In the genomic region with DNA sequence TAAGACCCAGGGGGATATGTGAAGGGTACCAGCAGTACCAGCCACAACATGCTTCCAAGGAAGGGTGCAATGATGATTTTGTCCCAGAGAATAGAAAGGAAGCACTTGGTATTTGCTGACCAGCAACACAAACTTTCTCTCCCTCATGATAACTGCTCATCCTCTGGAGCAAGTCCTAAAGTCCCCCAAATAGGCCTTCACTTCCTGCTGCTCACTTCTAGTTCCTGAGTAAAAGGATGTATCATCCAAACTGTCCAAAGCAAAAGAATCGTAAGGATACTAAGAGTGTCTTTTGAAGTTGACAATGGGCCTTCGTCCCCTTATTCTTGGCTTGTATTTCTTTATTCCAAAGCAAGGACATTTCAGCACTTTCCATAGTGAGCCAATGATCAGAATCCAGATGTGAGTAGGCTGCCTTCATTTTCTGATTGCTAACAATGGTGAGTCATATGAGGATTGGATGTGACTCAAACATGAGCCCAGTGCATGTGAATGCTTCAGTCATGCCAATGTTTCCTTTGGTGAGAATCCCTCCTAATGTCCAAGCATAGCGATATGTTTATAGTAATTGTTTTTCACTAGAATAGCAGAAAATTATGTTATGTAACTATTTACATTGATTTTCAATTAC, we compare ENCODE assay signal across 12 cellular contexts.
A peak's percentile ranks its signal among the peaks of the same experiment; 100 is the strongest.
DNase-seq lines count a peak whose midpoint lies in the region; ATAC-seq, FAIRE-seq and TF ChIP-seq lines count a peak whose summit lies in the region.
"Had no signal": no experiment of that assay in that cellular context is flagged by ENCODE, and none has a peak within 500 bp of the region (broad histone marks: within the 10 kb centered on the region; RNA-seq: fewer than 3 reads in every experiment).

No MANE protein-coding gene starts in this region.

- H3K9me3 ChIP-seq in SK-N-SH (no peaks in the 10 kb centered on the region), transverse colon (no peaks in the 10 kb centered on the region)

- H3K4me1 Mint-ChIP-seq in MCF 10A (ENCODE audit: insufficient read depth, unreplicated experiment): no peaks in the 10 kb centered on the region

- no peak overlapping the region for H3K4me3 ChIP-seq in SK-N-SH (ENCODE audit: low read depth in 2 of 2, low read length in 1 of 2)
- H3K4me3 ChIP-seq in transverse colon: no peak overlapping the region

- no peaks in the 10 kb centered on the region for H3K9me3 Mint-ChIP-seq in MCF 10A (ENCODE audit: unreplicated experiment)

- H3K9me2 ChIP-seq in SK-N-SH: no peaks in the 10 kb centered on the region

- TF ChIP-seq CTCF in SK-N-SH (IDR thresholded peaks at IDR 0.05) (no peak), MCF 10A (IDR thresholded peaks at IDR 0.05; ENCODE audit: unreplicated experiment) (no peak), transverse colon (IDR thresholded peaks at IDR 0.05) (no peak)

- no peak overlapping the region for H3K4me3 Mint-ChIP-seq in MCF 10A (ENCODE audit: unreplicated experiment)

- intact Hi-C loops in MCF 10A (cut with micrococcal nuclease) (no loop called here), transverse colon (cut with DNase I; ENCODE audit: low total_unique reads) (no loop called here)

- no peak for FAIRE-seq in HTR-8/SVneo (lab: Jason Lieb, UNC)
- FAIRE-seq: A204.1 had no signal

- DNase-seq in SK-N-SH: no peak
- peak; percentile 72 for DNase-seq in MCF 10A (ENCODE audit: unreplicated experiment)
- peak; percentile 37 for DNase-seq in hepatic stellate cell (ENCODE audit: low spot score)
- no peak for DNase-seq in transverse colon
- DNase-seq in pons (ENCODE audit: low spot score): no peak
- DNase-seq in DMS153 (lab: John Stamatoyannopoulos, UW): no peak
- DNase-seq in HTR-8/SVneo (ENCODE audit: insufficient read length, low spot score): no peak
- DNase-seq: activated naive CD4-positive, alpha-beta T cell treated with Interleukin-2 at 50 U/mL for 16 hours; effector memory CD4-positive, alpha-beta T cell had no signal

- POLR2A ChIA-PET in SK-N-SH (lab: Yijun Ruan, JAX): no interaction called here
- POLR2A ChIA-PET in MCF 10A (lab: Yijun Ruan, JAX): interaction anchor here (1.3 kb wide), 1 partner anchor 10 kb away, joined by 3 read pairs; no protein-coding TSS in a partner anchor

- H3K4me2 ChIP-seq in SK-N-SH: no peak overlapping the region

- H2AFZ ChIP-seq in SK-N-SH (ENCODE audit: low read depth): no peak overlapping the region

- no peak for TF ChIP-seq RAD21 in SK-N-SH (IDR thresholded peaks at IDR 0.05; ENCODE audit: low read length)

- H3K9ac ChIP-seq in SK-N-SH: no peak overlapping the region

- no peaks in the 10 kb centered on the region for H3K79me2 ChIP-seq in SK-N-SH (ENCODE audit: insufficient read depth)

- TF ChIP-seq EP300 in SK-N-SH (IDR thresholded peaks at IDR 0.05; ENCODE audit: borderline replicate concordance in 1 of 2, low read depth in 1 of 2, low read length in 1 of 2): no peak
- TF ChIP-seq EP300 in transverse colon (IDR thresholded peaks at IDR 0.05; ENCODE audit: low read depth): no peak

- no peaks in the 10 kb centered on the region for H3K36me3 Mint-ChIP-seq in MCF 10A (ENCODE audit: insufficient read depth, unreplicated experiment)

- no peak overlapping the region for H3K27ac ChIP-seq in SK-N-SH (ENCODE audit: low read depth in 2 of 2, low read length in 1 of 2)
- peak overlapping the region; percentile 10 to 30 (median 20) for H3K27ac ChIP-seq in transverse colon

- no peaks in the 10 kb centered on the region for H3K36me3 ChIP-seq in SK-N-SH (replicated peaks in 1 of 2; ENCODE audit: control insufficient read depth in 1 of 2, insufficient read depth in 2 of 2, low read length in 1 of 2)
- no peaks in the 10 kb centered on the region for H3K36me3 ChIP-seq in transverse colon

- H3F3A ChIP-seq in SK-N-SH (replicated peaks; ENCODE audit: insufficient read depth): no peaks in the 10 kb centered on the region

- H3K27me3 ChIP-seq in SK-N-SH (ENCODE audit: insufficient read depth): no peaks in the 10 kb centered on the region
- H3K27me3 ChIP-seq in transverse colon: no peaks in the 10 kb centered on the region

- in situ Hi-C loops in transverse colon (cut with MboI; ENCODE audit: low pct_ligation_motif_present in 1 of 4, low pct_unique_long_range_greater_than_20kb in 1 of 4, low sequenced_read_pairs in 3 of 4): no loop called here

- H3K4me1 ChIP-seq in SK-N-SH (ENCODE audit: control insufficient read depth in 1 of 2, insufficient read depth in 2 of 2, low read depth in 1 of 2, low read length in 1 of 2) (peaks cover 0 to 2% of the 10 kb centered on the region in 2 experiments; a peak in 3 of 4 replicates), transverse colon (no peaks in the 10 kb centered on the region)

- ATAC-seq in SK-N-SH treated with all-trans-retinoic acid at 6 μM for 48 hours: no peak; the same call in 2 of the 3 replicates

- no peak for TF ChIP-seq POLR2A in transverse colon (IDR thresholded peaks at IDR 0.05)

- no peak overlapping the region for H3K27ac Mint-ChIP-seq in MCF 10A (ENCODE audit: low read depth, unreplicated experiment)
- H3K27ac Mint-ChIP-seq: progenitor cell of endocrine pancreas had no signal

- no peaks in the 10 kb centered on the region for H4K20me1 ChIP-seq in SK-N-SH (ENCODE audit: insufficient read depth)

- no TSS peak for BruUV-seq in MCF 10A (replicated peaks; lab: Mats Ljungman, UMichigan)

- H3K27me3 Mint-ChIP-seq in MCF 10A (ENCODE audit: insufficient read depth, unreplicated experiment): no peaks in the 10 kb centered on the region
- H3K27me3 Mint-ChIP-seq: progenitor cell of endocrine pancreas had no signal

- CTCF ChIA-PET in SK-N-SH (lab: Yijun Ruan, JAX): no interaction called here
- CTCF ChIA-PET in MCF 10A (lab: Yijun Ruan, JAX): no interaction called here

- WGBS in SK-N-SH (ENCODE audit: low lambda C conversion rate): 77% methylated on average over 3 of the region's 3 CpGs
- 77 to 84% methylated on average over 3 of the region's 3 CpGs for WGBS in transverse colon (ENCODE audit: low coverage in 1 of 2), 2 donors

TF ChIP-seq in SK-N-SH, 30 proteins besides CTCF, POLR2A, EP300 and RAD21:
- TF ChIP-seq FOXM1 (IDR thresholded peaks at IDR 0.05; ENCODE audit: low read depth) (no peak), EZH2phosphoT487 (IDR thresholded peaks at IDR 0.05; ENCODE audit: borderline replicate concordance, low read depth) (no peak), FOSL2 (IDR thresholded peaks at IDR 0.05; ENCODE audit: borderline replicate concordance, low read depth) (peak; percentile 18; the same call in 1 of the 2 replicates)

TF ChIP-seq in SK-N-SH treated with all-trans-retinoic acid at 6 μM for 48 hours, 23 proteins besides CTCF, POLR2A, EP300 and RAD21:
- no peak for TF ChIP-seq ZFP30 (CRISPR knock-in tag; IDR thresholded peaks at IDR 0.05)
- no peak for TF ChIP-seq TCF4 (CRISPR knock-in tag; IDR thresholded peaks at IDR 0.05; ENCODE audit: borderline replicate concordance)
- TF ChIP-seq, protein P1, sequence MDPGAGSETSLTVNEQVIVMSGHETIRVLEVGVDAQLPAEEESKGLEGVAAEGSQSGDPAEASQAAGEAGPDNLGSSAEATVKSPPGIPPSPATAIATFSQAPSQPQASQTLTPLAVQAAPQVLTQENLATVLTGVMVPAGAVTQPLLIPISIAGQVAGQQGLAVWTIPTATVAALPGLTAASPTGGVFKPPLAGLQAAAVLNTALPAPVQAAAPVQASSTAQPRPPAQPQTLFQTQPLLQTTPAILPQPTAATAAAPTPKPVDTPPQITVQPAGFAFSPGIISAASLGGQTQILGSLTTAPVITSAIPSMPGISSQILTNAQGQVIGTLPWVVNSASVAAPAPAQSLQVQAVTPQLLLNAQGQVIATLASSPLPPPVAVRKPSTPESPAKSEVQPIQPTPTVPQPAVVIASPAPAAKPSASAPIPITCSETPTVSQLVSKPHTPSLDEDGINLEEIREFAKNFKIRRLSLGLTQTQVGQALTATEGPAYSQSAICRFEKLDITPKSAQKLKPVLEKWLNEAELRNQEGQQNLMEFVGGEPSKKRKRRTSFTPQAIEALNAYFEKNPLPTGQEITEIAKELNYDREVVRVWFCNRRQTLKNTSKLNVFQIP (CRISPR knock-in tag; IDR thresholded peaks at IDR 0.05; ENCODE audit: borderline replicate concordance, low read depth): no peak
- no peak for TF ChIP-seq RARB (CRISPR knock-in tag; IDR thresholded peaks at IDR 0.05)
- TF ChIP-seq ZNF8 (CRISPR knock-in tag; IDR thresholded peaks at IDR 0.05): no peak
- no peak for TF ChIP-seq CSDC2 (CRISPR knock-in tag; IDR thresholded peaks at IDR 0.05)
- TF ChIP-seq, protein P2, sequence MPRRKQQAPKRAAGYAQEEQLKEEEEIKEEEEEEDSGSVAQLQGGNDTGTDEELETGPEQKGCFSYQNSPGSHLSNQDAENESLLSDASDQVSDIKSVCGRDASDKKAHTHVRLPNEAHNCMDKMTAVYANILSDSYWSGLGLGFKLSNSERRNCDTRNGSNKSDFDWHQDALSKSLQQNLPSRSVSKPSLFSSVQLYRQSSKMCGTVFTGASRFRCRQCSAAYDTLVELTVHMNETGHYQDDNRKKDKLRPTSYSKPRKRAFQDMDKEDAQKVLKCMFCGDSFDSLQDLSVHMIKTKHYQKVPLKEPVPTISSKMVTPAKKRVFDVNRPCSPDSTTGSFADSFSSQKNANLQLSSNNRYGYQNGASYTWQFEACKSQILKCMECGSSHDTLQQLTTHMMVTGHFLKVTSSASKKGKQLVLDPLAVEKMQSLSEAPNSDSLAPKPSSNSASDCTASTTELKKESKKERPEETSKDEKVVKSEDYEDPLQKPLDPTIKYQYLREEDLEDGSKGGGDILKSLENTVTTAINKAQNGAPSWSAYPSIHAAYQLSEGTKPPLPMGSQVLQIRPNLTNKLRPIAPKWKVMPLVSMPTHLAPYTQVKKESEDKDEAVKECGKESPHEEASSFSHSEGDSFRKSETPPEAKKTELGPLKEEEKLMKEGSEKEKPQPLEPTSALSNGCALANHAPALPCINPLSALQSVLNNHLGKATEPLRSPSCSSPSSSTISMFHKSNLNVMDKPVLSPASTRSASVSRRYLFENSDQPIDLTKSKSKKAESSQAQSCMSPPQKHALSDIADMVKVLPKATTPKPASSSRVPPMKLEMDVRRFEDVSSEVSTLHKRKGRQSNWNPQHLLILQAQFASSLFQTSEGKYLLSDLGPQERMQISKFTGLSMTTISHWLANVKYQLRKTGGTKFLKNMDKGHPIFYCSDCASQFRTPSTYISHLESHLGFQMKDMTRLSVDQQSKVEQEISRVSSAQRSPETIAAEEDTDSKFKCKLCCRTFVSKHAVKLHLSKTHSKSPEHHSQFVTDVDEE (CRISPR knock-in tag; IDR thresholded peaks at IDR 0.05): no peak
- no peak for TF ChIP-seq ZNF565 (CRISPR knock-in tag; conservative IDR thresholded peaks at IDR 0.05; ENCODE audit: low read depth)
- no peak for TF ChIP-seq BACH2 (CRISPR knock-in tag; IDR thresholded peaks at IDR 0.05; ENCODE audit: borderline replicate concordance)

Comparison
In these comparisons a context has a peak if more than half of its experiments do, and no peak if none do; other contexts are left out.
1. DNase-seq: peak in MCF 10A (single experiment) and hepatic stellate cell (single experiment); none in SK-N-SH (single experiment), transverse colon (single experiment), pons (single experiment), DMS153 (single experiment) and HTR-8/SVneo (single experiment).
2. H3K27ac ChIP-seq: peak in transverse colon (4 of 4); none in SK-N-SH (0 of 2).